In the genomic region with DNA sequence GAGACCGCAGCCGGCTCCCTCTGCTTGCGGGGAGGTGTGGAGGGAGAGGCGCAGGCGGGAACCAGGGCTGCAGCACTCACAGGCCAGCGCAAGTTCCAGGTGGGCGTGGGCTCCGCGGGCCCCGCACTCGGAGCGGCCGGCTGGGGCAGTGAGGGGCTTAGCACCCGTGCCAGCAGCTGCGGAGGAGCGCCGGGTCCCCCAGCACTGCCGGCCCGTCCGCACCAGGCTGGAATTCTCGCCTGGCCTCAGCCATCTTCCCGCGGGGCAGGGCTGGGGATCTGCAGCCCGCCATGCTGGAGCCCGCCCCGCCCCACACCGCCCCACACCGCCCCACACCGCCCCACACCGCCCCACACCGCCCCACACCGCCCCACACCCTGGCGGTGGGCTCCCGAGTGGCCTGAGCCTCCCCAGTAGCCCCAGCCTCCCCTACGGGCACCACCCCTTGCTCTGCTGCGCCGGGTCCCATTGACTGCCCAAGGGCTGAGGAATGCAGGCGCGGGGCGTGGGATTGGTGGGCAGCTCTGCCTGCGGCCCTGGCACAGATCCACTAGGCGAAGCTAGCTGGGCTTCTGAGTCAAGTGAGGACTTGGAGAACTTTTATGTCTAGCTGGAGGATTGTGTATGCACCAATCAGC, we compare ENCODE assay signal across 19 cellular contexts.
DNase-seq lines count a peak whose midpoint lies in the region; ATAC-seq and TF ChIP-seq lines count a peak whose summit lies in the region.
"Had no signal": no experiment of that assay in that cellular context is flagged by ENCODE, and none has a peak within 500 bp of the region (broad histone marks: within the 10 kb centered on the region; RNA-seq: fewer than 3 reads in every experiment).

No MANE protein-coding gene starts in this region.

- H3K4me1 ChIP-seq in left ventricle myocardium inferior (peaks cover 86% of the 10 kb centered on the region), HEK293 (ENCODE audit: control insufficient read depth, insufficient read depth, low read length) (peaks cover 6% of the 10 kb centered on the region), upper lobe of right lung (peaks cover 25% of the 10 kb centered on the region)
- H3K4me1 ChIP-seq: BE2C had no signal

- intact Hi-C loops in left ventricle myocardium inferior (cut with micrococcal nuclease), result no loop called here
- intact Hi-C loops in cardiac septum (cut with DNase I), result no loop called here
- intact Hi-C loops in upper lobe of right lung (cut with DNase I), result loop anchor here (10.0 kb wide), 1 partner anchor 65 kb away; no protein-coding TSS in a partner anchor

- H3K36me3 ChIP-seq in left ventricle myocardium inferior, result no peaks in the 10 kb centered on the region
- H3K36me3 ChIP-seq in HEK293 (ENCODE audit: control insufficient read depth in 2 of 2, insufficient read depth in 1 of 2, low read length in 2 of 2), result peaks cover 0 to 5% of the 10 kb centered on the region in 2 experiments; a peak in 1 of 3 replicates
- H3K36me3 ChIP-seq in upper lobe of right lung, result no peaks in the 10 kb centered on the region
- H3K36me3 ChIP-seq: BE2C had no signal

- no peak for DNase-seq in left ventricle myocardium inferior
- no peak for DNase-seq in cardiac septum (ENCODE audit: low spot score)
- no peak for DNase-seq in upper lobe of right lung
- DNase-seq in SKM-1 treated with dmso at 0.1 percent for 144 hours (lab: John Stamatoyannopoulos, UW; ENCODE audit: unreplicated experiment), result no peak
- DNase-seq in HEK293T (ENCODE audit: extremely low spot score), result no peak
- no peak for DNase-seq in EL
- DNase-seq: 8988T; BE2C; C1 segment of cervical spinal cord; CD4-positive, CD25-positive, alpha-beta regulatory T cell; CD8-positive, alpha-beta memory T cell; COR-L47; DMS 273 treated with DMSO at 0.1 percent for 48 hours; DMS53; DND-41; H9; IMR-90 had no signal

- CTCF ChIA-PET in HEK293 (lab: Yijun Ruan, JAX), result interaction anchor here (0.6 to 1.3 kb wide), 2 partner anchors 10 to 258 kb away, joined by 3 read pairs; no protein-coding TSS in a partner anchor
- CTCF ChIA-PET in HEK293T (lab: Yijun Ruan, JAX), result interaction anchor here (1.0 kb wide), 2 partner anchors 11 to 321 kb away, joined by 3 read pairs; no protein-coding TSS in a partner anchor

- ATAC-seq in esophagus mucosa (peak; percentile 35), upper lobe of right lung (peak; percentile 15)

- TF ChIP-seq CTCF in left ventricle myocardium inferior (IDR thresholded peaks at IDR 0.05; ENCODE audit: borderline replicate concordance), result no peak
- no peak for TF ChIP-seq CTCF in HEK293 (tag by site-specific recombination; IDR thresholded peaks at IDR 0.05)
- no peak for TF ChIP-seq CTCF in upper lobe of right lung (IDR thresholded peaks at IDR 0.05)

- H3K27ac ChIP-seq in left ventricle myocardium inferior (replicated peaks) (peak overlapping the region; percentile 20), HEK293 (ENCODE audit: extremely low read depth, low read depth, low read length) (no peak overlapping the region), upper lobe of right lung (no peak overlapping the region)

- POLR2A ChIA-PET in HEK293 (lab: Yijun Ruan, JAX), result no interaction called here
- POLR2A ChIA-PET in HEK293T (lab: Yijun Ruan, JAX), result no interaction called here

- H3K9me3 ChIP-seq in left ventricle myocardium inferior (replicated peaks), result no peaks in the 10 kb centered on the region
- no peaks in the 10 kb centered on the region for H3K9me3 ChIP-seq in HEK293 (ENCODE audit: control insufficient read depth, insufficient read depth, low read depth, low read length)
- no peaks in the 10 kb centered on the region for H3K9me3 ChIP-seq in upper lobe of right lung
- H3K9me3 ChIP-seq: BE2C had no signal

- H3K4me3 ChIP-seq in left ventricle myocardium inferior (no peak overlapping the region), HEK293 (ENCODE audit: low read depth, low read length) (no peak overlapping the region), upper lobe of right lung (no peak overlapping the region)

- H3K27me3 ChIP-seq in left ventricle myocardium inferior (ENCODE audit: low read depth) (no peaks in the 10 kb centered on the region), upper lobe of right lung (no peaks in the 10 kb centered on the region)
- H3K27me3 ChIP-seq: BE2C had no signal

TF ChIP-seq in HEK293, 187 proteins besides CTCF, POLR2A, EP300 and RAD21 (continues in another document):
- TF ChIP-seq, protein P1, sequence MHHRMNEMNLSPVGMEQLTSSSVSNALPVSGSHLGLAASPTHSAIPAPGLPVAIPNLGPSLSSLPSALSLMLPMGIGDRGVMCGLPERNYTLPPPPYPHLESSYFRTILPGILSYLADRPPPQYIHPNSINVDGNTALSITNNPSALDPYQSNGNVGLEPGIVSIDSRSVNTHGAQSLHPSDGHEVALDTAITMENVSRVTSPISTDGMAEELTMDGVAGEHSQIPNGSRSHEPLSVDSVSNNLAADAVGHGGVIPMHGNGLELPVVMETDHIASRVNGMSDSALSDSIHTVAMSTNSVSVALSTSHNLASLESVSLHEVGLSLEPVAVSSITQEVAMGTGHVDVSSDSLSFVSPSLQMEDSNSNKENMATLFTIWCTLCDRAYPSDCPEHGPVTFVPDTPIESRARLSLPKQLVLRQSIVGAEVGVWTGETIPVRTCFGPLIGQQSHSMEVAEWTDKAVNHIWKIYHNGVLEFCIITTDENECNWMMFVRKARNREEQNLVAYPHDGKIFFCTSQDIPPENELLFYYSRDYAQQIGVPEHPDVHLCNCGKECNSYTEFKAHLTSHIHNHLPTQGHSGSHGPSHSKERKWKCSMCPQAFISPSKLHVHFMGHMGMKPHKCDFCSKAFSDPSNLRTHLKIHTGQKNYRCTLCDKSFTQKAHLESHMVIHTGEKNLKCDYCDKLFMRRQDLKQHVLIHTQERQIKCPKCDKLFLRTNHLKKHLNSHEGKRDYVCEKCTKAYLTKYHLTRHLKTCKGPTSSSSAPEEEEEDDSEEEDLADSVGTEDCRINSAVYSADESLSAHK (tag by site-specific recombination; IDR thresholded peaks at IDR 0.05), result no peak
- TF ChIP-seq KLF9 (tag by site-specific recombination; IDR thresholded peaks at IDR 0.05; ENCODE audit: low read depth) (no peak), TCF7L2 (IDR thresholded peaks at IDR 0.05; ENCODE audit: borderline replicate concordance, low read depth, low read length) (no peak), ZNF596 (tag by site-specific recombination; IDR thresholded peaks at IDR 0.05) (no peak), ZNF785 (tag by site-specific recombination; IDR thresholded peaks at IDR 0.05) (no peak), ZNF398 (tag by site-specific recombination; IDR thresholded peaks at IDR 0.05) (no peak)

TF ChIP-seq in HEK293T, 16 proteins besides CTCF, POLR2A, EP300 and RAD21:
- no peak for TF ChIP-seq FOXM1 (IDR thresholded peaks at IDR 0.05; ENCODE audit: borderline replicate concordance)
- no peak for TF ChIP-seq TARDBP (IDR thresholded peaks at IDR 0.05)
- no peak for TF ChIP-seq HDGF (IDR thresholded peaks at IDR 0.05; ENCODE audit: borderline replicate concordance)
- TF ChIP-seq ELF4 (IDR thresholded peaks at IDR 0.05), result no peak
- no peak for TF ChIP-seq SUZ12 (IDR thresholded peaks at IDR 0.05)
